ENCODE assay signal across 11 cellular contexts in genomic region chr11:129374081-129374992, GRCh38. TPM values are rescaled to one million over a fixed set of nuclear protein-coding genes. Genes with fewer than 3 reads are reported as not detected.
DNase-seq lines count a peak whose midpoint lies in the region; ATAC-seq, FAIRE-seq and TF ChIP-seq lines count a peak whose summit lies in the region.
"Had no signal": no experiment of that assay in that cellular context is flagged by ENCODE, and none has a peak within 500 bp of the region (broad histone marks: within the 10 kb centered on the region; RNA-seq: fewer than 3 reads in every experiment).

No MANE protein-coding gene starts in this region.

- intact Hi-C loops in left ventricle myocardium inferior (cut with micrococcal nuclease) = no loop called here
- intact Hi-C loops in Right ventricle myocardium superior (cut with DNase I) = no loop called here
- intact Hi-C loops in thyroid gland (cut with DNase I) = no loop called here

- H3K27ac ChIP-seq in left ventricle myocardium inferior (replicated peaks) = no peak overlapping the region
- H3K27ac ChIP-seq in mesodermal cell (ENCODE audit: low read depth, low read length, severe bottlenecking) = no peak overlapping the region
- H3K27ac ChIP-seq in thyroid gland = no peak overlapping the region

- no peaks in the 10 kb centered on the region for H3K9me3 ChIP-seq in left ventricle myocardium inferior (replicated peaks)
- no peaks in the 10 kb centered on the region for H3K9me3 ChIP-seq in mesodermal cell (ENCODE audit: control insufficient read depth, low read length)
- H3K9me3 ChIP-seq in thyroid gland = no peaks in the 10 kb centered on the region

- in situ Hi-C loops in astrocyte of the cerebellum (cut with HindIII; ENCODE audit: low sequenced_read_pairs) = no loop called here

- H3K36me3 ChIP-seq in left ventricle myocardium inferior = no peaks in the 10 kb centered on the region
- H3K36me3 ChIP-seq in mesodermal cell (ENCODE audit: control insufficient read depth, insufficient read depth, low read length) = no peaks in the 10 kb centered on the region
- H3K36me3 ChIP-seq in thyroid gland = no peaks in the 10 kb centered on the region

- peak overlapping the region in 1 of 2 donors; percentile 65 for H3K4me3 Mint-ChIP-seq in effector memory CD8-positive, alpha-beta T cell

- peaks cover 60 to 94% of the 10 kb centered on the region in 2 donors for H3K27me3 Mint-ChIP-seq in effector memory CD8-positive, alpha-beta T cell

- peaks cover 38% of the 10 kb centered on the region for H3K4me1 ChIP-seq in left ventricle myocardium inferior
- peaks cover 3% of the 10 kb centered on the region for H3K4me1 ChIP-seq in mesodermal cell (ENCODE audit: control insufficient read depth, insufficient read depth, low read length, poor library complexity, severe bottlenecking)
- peaks cover 20 to 29% of the 10 kb centered on the region in 2 donors for H3K4me1 ChIP-seq in thyroid gland

- no peak for DNase-seq in left ventricle myocardium inferior
- no peak for DNase-seq in Right ventricle myocardium superior
- no peak for DNase-seq in astrocyte of the cerebellum (ENCODE audit: low read depth)
- no peak for DNase-seq in effector memory CD8-positive, alpha-beta T cell
- no peak for DNase-seq in thyroid gland
- no peak for DNase-seq in occipital lobe (lab: John Stamatoyannopoulos, UW)
- no peak for DNase-seq in HTR-8/SVneo (ENCODE audit: insufficient read length, low spot score)
- DNase-seq: GF-D8 had no signal

- ATAC-seq in Right ventricle myocardium superior (ENCODE audit: poor library complexity) = no peak
- no peak for ATAC-seq in effector memory CD8-positive, alpha-beta T cell (replicated peaks)

- WGBS in mesodermal cell (ENCODE audit: insufficient coverage in 2 of 2), 2 experiments = 3 to 4% methylated on average over 46 to 56 of the region's 57 CpGs
- WGBS in thyroid gland, 2 donors = 5% methylated on average over 56 to 57 of the region's 57 CpGs

- FAIRE-seq in HTR-8/SVneo (lab: Jason Lieb, UNC) = no peak

- H3K27me3 ChIP-seq in left ventricle myocardium inferior (ENCODE audit: low read depth) = peaks cover 100% of the 10 kb centered on the region
- H3K27me3 ChIP-seq in thyroid gland = peaks cover 12% of the 10 kb centered on the region

- H3K36me3 Mint-ChIP-seq in effector memory CD8-positive, alpha-beta T cell (ENCODE audit: insufficient read depth) = no peaks in the 10 kb centered on the region

- H3K9me3 Mint-ChIP-seq in effector memory CD8-positive, alpha-beta T cell = no peaks in the 10 kb centered on the region
- H3K9me3 Mint-ChIP-seq: activated naive CD4-positive, alpha-beta T cell treated with anti-CD3 and anti-CD28 coated beads, Interleukin-2, amount 50 U/mL, for 72 hours had no signal

- H3K4me3 ChIP-seq in left ventricle myocardium inferior = peak overlapping the region; percentile 56
- peak overlapping the region; percentile 27 for H3K4me3 ChIP-seq in astrocyte of the cerebellum (ENCODE audit: low read depth, low read length)
- H3K4me3 ChIP-seq in mesodermal cell (ENCODE audit: extremely low read depth, insufficient read depth, low read length, poor library complexity, severe bottlenecking) = peak overlapping the region; percentile 36
- peak overlapping the region in 1 of 3 donors; percentile 22 for H3K4me3 ChIP-seq in thyroid gland (replicated peaks in 1 of 3)

- peaks cover 0 to 12% of the 10 kb centered on the region in 2 donors for H3K4me1 Mint-ChIP-seq in effector memory CD8-positive, alpha-beta T cell (ENCODE audit: low read depth in 2 of 2)

- TF ChIP-seq CTCF in left ventricle myocardium inferior (IDR thresholded peaks at IDR 0.05; ENCODE audit: borderline replicate concordance) = no peak
- no peak for TF ChIP-seq CTCF in astrocyte of the cerebellum (IDR thresholded peaks at IDR 0.05; ENCODE audit: low read depth, low read length, missing control alignments)
- no peak for TF ChIP-seq CTCF in thyroid gland (IDR thresholded peaks at IDR 0.05)

- no peak overlapping the region for H3K27ac Mint-ChIP-seq in effector memory CD8-positive, alpha-beta T cell
- H3K27ac Mint-ChIP-seq: activated naive CD4-positive, alpha-beta T cell treated with anti-CD3 and anti-CD28 coated beads, Interleukin-2, amount 50 U/mL, for 72 hours had no signal

- TF ChIP-seq POLR2A in thyroid gland (IDR thresholded peaks at IDR 0.05) = no peak

RNA-seq across cellular contexts. Expression of gene BARX2, which starts 1.3 kb away (rescaled TPM):
- total RNA-seq in left ventricle myocardium inferior (not detected), Right ventricle myocardium superior (not detected), thyroid gland (under 1 TPM in 2 of 4 donors, not detected in 2; 0.49 to 0.78 TPM), occipital lobe (0.16 TPM)
- polyA plus RNA-seq in mesodermal cell (2013, experiment 1 of 2) = 0.22 TPM
- not detected for polyA plus RNA-seq in mesodermal cell (2013, experiment 2 of 2)
- total RNA-seq: mononuclear cell had no signal
